Comparison of ENCODE assay signal across 10 cellular contexts in genomic region chr12:107126688-107127481, GRCh38. TPM values are rescaled to one million over a fixed set of nuclear protein-coding genes. Genes with fewer than 3 reads are reported as not detected.
DNase-seq lines count a peak whose midpoint lies in the region; ATAC-seq, FAIRE-seq and TF ChIP-seq lines count a peak whose summit lies in the region.
"Had no signal": no experiment of that assay in that cellular context is flagged by ENCODE, and none has a peak within 500 bp of the region (broad histone marks: within the 10 kb centered on the region; RNA-seq: fewer than 3 reads in every experiment).

No MANE protein-coding gene starts in this region.

- no peak overlapping the region for H3K27ac ChIP-seq in keratinocyte (ENCODE audit: control insufficient read depth, insufficient read depth, low read length)

- no peaks in the 10 kb centered on the region for H4K20me1 ChIP-seq in keratinocyte (ENCODE audit: control insufficient read depth, extremely low read depth, insufficient read depth, low read length)

- no peak overlapping the region for H2AFZ ChIP-seq in keratinocyte (ENCODE audit: control insufficient read depth, low read length)

- in situ Hi-C loops in SK-MEL-5 (cut with HindIII; ENCODE audit: low pct_unique_long_range_greater_than_20kb, low sequenced_read_pairs), result no loop called here

- peaks cover 4% of the 10 kb centered on the region for H3K27me3 ChIP-seq in keratinocyte (ENCODE audit: control insufficient read depth, extremely low read depth, insufficient read depth, low read length)

- no peaks in the 10 kb centered on the region for H3K4me1 ChIP-seq in keratinocyte (ENCODE audit: control insufficient read depth, extremely low read depth, insufficient read depth, low read length)

- dilution Hi-C loops in keratinocyte (cut with MboI; ENCODE audit: extremely low pct_ligation_motif_present, low sequenced_read_pairs), result no loop called here

- DNase-seq in DMS153 treated with DMSO at 0.1 percent for 48 hours (lab: John Stamatoyannopoulos, UW; ENCODE audit: unreplicated experiment), result peak; percentile 83
- peak; percentile 28 for DNase-seq in LNCaP clone FGC (ENCODE audit: low read depth)
- DNase-seq in SK-MEL-5 (ENCODE audit: low read depth, low spot score), result peak; percentile 38
- DNase-seq in keratinocyte (ENCODE audit: low read depth, low spot score), result no peak
- DNase-seq in anterior cingulate cortex (lab: John Stamatoyannopoulos, UW), result no peak
- DNase-seq in HCEC 1CT, result no peak
- no peak for DNase-seq in GM19238 (ENCODE audit: insufficient read length, low spot score)
- DNase-seq: activated effector memory CD4-positive, alpha-beta T cell treated with anti-CD3 and anti-CD28 coated beads, Interleukin-2, amount 50 U/mL, for 16 hours; stimulated activated naive B cell treated with anti-CD40 and anti-IgM and Interleukin-4, amounts not matched to agents 10 μg/mL and 1 μg/mL and 100 μg/mL, for 72 hours had no signal

- no peak overlapping the region for H3K9ac ChIP-seq in keratinocyte (ENCODE audit: control insufficient read depth, extremely low read depth, insufficient read depth, low read length)

- no peaks in the 10 kb centered on the region for H3K9me3 ChIP-seq in keratinocyte (ENCODE audit: control insufficient read depth, low read depth, low read length)

- H3K4me3 ChIP-seq in LNCaP clone FGC (ENCODE audit: low read depth, low read length) (no peak overlapping the region), keratinocyte (ENCODE audit: control insufficient read depth in 2 of 3, extremely low read depth in 1 of 3, insufficient read depth in 2 of 3, low read depth in 1 of 3, low read length in 3 of 3) (no peak overlapping the region)

- no peaks in the 10 kb centered on the region for H3K9me1 ChIP-seq in keratinocyte (ENCODE audit: control insufficient read depth, extremely low read depth, insufficient read depth, low read length)

- no peaks in the 10 kb centered on the region for H3K36me3 ChIP-seq in keratinocyte (ENCODE audit: control insufficient read depth in 2 of 2, extremely low read depth in 1 of 2, insufficient read depth in 2 of 2, low read length in 2 of 2)

- no peak overlapping the region for H3K4me2 ChIP-seq in keratinocyte (ENCODE audit: control insufficient read depth, extremely low read depth, insufficient read depth, low read depth, low read length)

- FAIRE-seq in keratinocyte (lab: Jason Lieb, UNC), result peak; percentile 55

- ATAC-seq in HG03378 (IDR thresholded peaks at IDR 0.05; ENCODE audit: unreplicated experiment), result no peak
- ATAC-seq: stimulated activated naive B cell treated with anti-CD40 and anti-IgM and Interleukin-4, amounts not matched to agents 10 μg/mL and 1 μg/mL and 100 μg/mL, for 72 hours had no signal

- no peaks in the 10 kb centered on the region for H3K79me2 ChIP-seq in keratinocyte (ENCODE audit: control insufficient read depth, insufficient read depth, low read length)

- TF ChIP-seq CTCF in LNCaP clone FGC (IDR thresholded peaks at IDR 0.05; ENCODE audit: control insufficient read depth, extremely low read depth, insufficient read depth) (peak; percentile 55), keratinocyte (optimal IDR thresholded peaks at IDR 0.05 in 1 of 3, IDR thresholded peaks at IDR 0.05 in 1 of 3, conservative IDR thresholded peaks at IDR 0.05 in 1 of 3; ENCODE audit: extremely low read depth in 1 of 3, insufficient read depth in 2 of 3, low read length in 3 of 3) (peak; percentile 43 to 45 (median 43))

RNA-seq across cellular contexts. Expression of gene CRY1, which starts 33.5 kb away (rescaled TPM):
- 13.4 and 13.5 TPM in 2 replicates for total RNA-seq in SK-MEL-5 (2014; rRNA removed; shearing (Covaris generic))
- polyA plus RNA-seq in SK-MEL-5 (2015; cell fraction: cytosol; rRNA removed), result 20.5 and 22.3 TPM in 2 replicates
- 34.1 and 70.6 TPM in 2 replicates for polyA plus RNA-seq in SK-MEL-5 (2015; cell fraction: nucleus; rRNA removed)
- 5.2 to 10.0 TPM (median 7.3 TPM) in 3 replicates for polyA plus RNA-seq in keratinocyte
- polyA plus RNA-seq in keratinocyte (2011; ENCODE audit: low read depth), result 5.6 TPM
- polyA plus RNA-seq in keratinocyte (2011; cell fraction: cytosol; rRNA removed), result 3.4 and 6.4 TPM in 2 replicates
- 7.1 and 15.3 TPM in 2 replicates for polyA plus RNA-seq in keratinocyte (2011; cell fraction: nucleus; rRNA removed)
- polyA plus RNA-seq in keratinocyte (2012; ENCODE audit: low replicate concordance), result 7.2 and 7.9 TPM in 2 replicates
- 2.3 to 5.5 TPM (median 3.1 TPM) in 3 replicates for polyA minus RNA-seq in keratinocyte
- 10.2 TPM for polyA minus RNA-seq in keratinocyte (2011; cell fraction: cytosol; rRNA and poly(A)+ RNA removed)
- 7.9 and 8.1 TPM in 2 replicates for polyA minus RNA-seq in keratinocyte (2011; cell fraction: nucleus; rRNA and poly(A)+ RNA removed)

Comparison
In these comparisons a context has a peak if more than half of its experiments do, and no peak if none do; other contexts are left out.
1. DNase-seq: peak in DMS153 treated with DMSO at 0.1 percent for 48 hours (single experiment), LNCaP clone FGC (single experiment) and SK-MEL-5 (single experiment); none in keratinocyte (single experiment), anterior cingulate cortex (0 of 58), HCEC 1CT (single experiment) and GM19238 (single experiment).